ENCODE assay signal across 8 cellular contexts in the genomic region with DNA sequence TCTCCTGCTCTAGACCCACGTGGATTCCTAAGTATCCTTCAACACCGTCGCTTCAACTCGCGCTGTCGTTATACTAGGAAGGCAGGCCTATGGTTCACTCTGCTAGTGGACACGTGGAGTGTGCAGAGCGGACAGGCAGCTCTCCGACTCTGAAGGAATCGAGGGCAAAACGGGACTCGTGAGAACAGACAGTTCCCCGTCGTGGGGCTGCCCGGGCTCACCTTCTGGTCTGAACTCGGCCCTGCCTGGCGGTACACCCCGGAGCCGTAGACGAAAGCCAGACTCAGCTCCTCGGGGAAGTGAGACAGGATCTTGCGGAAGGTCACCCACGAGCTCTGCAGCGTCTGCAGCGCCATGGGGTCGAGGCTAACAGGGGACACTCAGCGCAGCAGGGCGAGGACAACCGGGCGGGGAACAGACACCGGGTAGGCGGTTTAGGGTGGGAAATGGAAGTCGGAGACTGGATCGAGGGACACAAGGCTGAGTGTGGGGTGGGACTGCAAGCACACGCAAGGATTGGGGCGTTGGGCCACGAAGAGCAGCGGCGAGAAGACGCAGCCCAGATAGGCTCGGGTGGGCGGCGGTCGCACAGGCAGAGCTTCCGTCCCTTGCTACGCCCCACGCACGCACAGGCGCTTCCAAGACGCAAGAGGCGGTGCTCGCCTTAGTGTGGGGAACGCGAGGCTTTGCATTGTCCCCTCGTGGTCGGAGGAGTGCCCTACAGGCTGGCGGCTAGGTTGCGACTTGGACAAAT. TPM values are rescaled to one million over a fixed set of nuclear protein-coding genes. Genes with fewer than 3 reads are reported as not detected.
DNase-seq lines count a peak whose midpoint lies in the region; ATAC-seq and TF ChIP-seq lines count a peak whose summit lies in the region.

Gene TAMM41 (minus strand): TSS at position 605 of the 754 bp plus-strand sequence. CDS start 249 bp downstream, at position 356.

- H3K27ac ChIP-seq in HUES6 (ENCODE audit: low read depth, low read length) (no peak within 1 kb of the TSS), OCI-LY7 (ENCODE audit: low read depth, low read length, poor library complexity, severe bottlenecking) (peak within 1 kb of the TSS; percentile 14), epithelial cell of prostate (peak within 1 kb of the TSS; percentile 54)

- no peaks in the 10 kb centered on the region for H3K9me3 ChIP-seq in HUES6 (ENCODE audit: control insufficient read depth, insufficient read depth, low read depth, low read length)
- H3K9me3 ChIP-seq in OCI-LY7 (ENCODE audit: low read length) = no peaks in the 10 kb centered on the region

- peaks cover 11% of the 10 kb centered on the region; the same call in 1 of the 2 replicates for H3K4me1 ChIP-seq in HUES6 (ENCODE audit: control insufficient read depth, insufficient read depth, low read length)
- peaks cover 6% of the 10 kb centered on the region for H3K4me1 ChIP-seq in OCI-LY7 (ENCODE audit: insufficient read depth, low read length, poor library complexity, severe bottlenecking)

- DNase-seq in DMS 273 treated with DMSO at 0.1 percent for 48 hours (lab: John Stamatoyannopoulos, UW) (peak; percentile 64), OCI-LY7 (ENCODE audit: low spot score) (peak; percentile 88), activated T-cell treated with anti-CD3 and anti-CD28 coated beads for 24 hours (ENCODE audit: low read depth) (peak; percentile 90), epithelial cell of prostate (ENCODE audit: low read depth, low spot score) (peak; percentile 33), mucosa of gallbladder (ENCODE audit: low spot score) (peak; percentile 92)
- DNase-seq in stimulated activated CD8-positive, alpha-beta memory T cell treated with anti-CD3 and anti-CD28 coated beads, Interleukin-4, amount 100 ng/mL, for 4 hours (ENCODE audit: low read depth in 2 of 2, low spot score in 1 of 2) = peak; percentile 76 to 83

- H3K36me3 ChIP-seq in HUES6 (ENCODE audit: control insufficient read depth, insufficient read depth, low read length) = peaks cover 32% of the 10 kb centered on the region
- H3K36me3 ChIP-seq in OCI-LY7 (ENCODE audit: insufficient read depth, low read length) = peaks cover 30% of the 10 kb centered on the region

- no peaks in the 10 kb centered on the region for H3K9me2 ChIP-seq in OCI-LY7 (ENCODE audit: insufficient read depth, low read length)

- TF ChIP-seq CTCF in OCI-LY7 (conservative IDR thresholded peaks at IDR 0.05; ENCODE audit: low read length) = peak; percentile 77

- CTCF ChIA-PET in OCI-LY7 (lab: Charles Lee; ENCODE audit: unreplicated experiment) = no interaction called here

- H3K27me3 ChIP-seq in HUES6 (ENCODE audit: control insufficient read depth, insufficient read depth, low read length) = peaks cover 18% of the 10 kb centered on the region

- H3K79me2 ChIP-seq in OCI-LY7 (ENCODE audit: insufficient read depth, low read depth, low read length) = peaks cover 26% of the 10 kb centered on the region

- POLR2A ChIA-PET in OCI-LY7 (lab: Charles Lee) = interaction anchor here (0.6 to 1.1 kb wide), 2 partner anchors 12 to 15 kb away, joined by 3 to 4 read pairs; no protein-coding TSS in a partner anchor

- no TSS peak for BruUV-seq in OCI-LY7 (replicated peaks; lab: Mats Ljungman, UMichigan)

- peak; percentile 100 for ATAC-seq in GM21423 (IDR thresholded peaks at IDR 0.05; ENCODE audit: unreplicated experiment)

- peak within 1 kb of the TSS; percentile 69; the same call in 1 of the 2 replicates for H2AFZ ChIP-seq in OCI-LY7 (ENCODE audit: low read length)

- peak within 1 kb of the TSS; percentile 63 for H3K4me2 ChIP-seq in OCI-LY7 (ENCODE audit: low read length)

- peak within 1 kb of the TSS; percentile 98 for H3K9ac ChIP-seq in HUES6 (ENCODE audit: low read length)

- H4K20me1 ChIP-seq in OCI-LY7 (ENCODE audit: insufficient read depth, low read length) = peaks cover 7% of the 10 kb centered on the region; the same call in 1 of the 2 replicates

- peak within 1 kb of the TSS; percentile 82 for H3K4me3 ChIP-seq in HUES6 (ENCODE audit: low read depth, low read length)
- H3K4me3 ChIP-seq in OCI-LY7 (ENCODE audit: low read depth, low read length, poor library complexity, severe bottlenecking) = peak within 1 kb of the TSS; percentile 87

- intact Hi-C loops in OCI-LY7 (cut with micrococcal nuclease; ENCODE audit: unreplicated experiment) = loop anchor here (5.0 kb wide), 1 partner anchor 636 kb away; the partner anchor contains the start of gene TSEN2

RNA-seq across cellular contexts. Expression of gene TAMM41, which starts in this region (rescaled TPM):
- total RNA-seq in OCI-LY7 (2014; rRNA removed; shearing (Covaris generic)) = 14.6 and 19.2 TPM in 2 replicates
- total RNA-seq in OCI-LY7 (2022) (42.0 and 47.9 TPM in 2 replicates), mucosa of gallbladder (17.5 TPM)

Comparison
In these comparisons a context has a peak if more than half of its experiments do, and no peak if none do; other contexts are left out.
1. DNase-seq: peak in every context shown above with its lines; median percentile 92 in mucosa of gallbladder; 90 in activated T-cell treated with anti-CD3 and anti-CD28 coated beads for 24 hours; 88 in OCI-LY7; 80 in stimulated activated CD8-positive, alpha-beta memory T cell treated with anti-CD3 and anti-CD28 coated beads, Interleukin-4, amount 100 ng/mL, for 4 hours; 64 in DMS 273 treated with DMSO at 0.1 percent for 48 hours; 33 in epithelial cell of prostate.